16 cellular contexts compared by ENCODE assay signal in genomic region chr10:451856-452255, GRCh38.
A peak's percentile ranks its signal among the peaks of the same experiment; 100 is the strongest.
DNase-seq lines count a peak whose midpoint lies in the region; ATAC-seq and TF ChIP-seq lines count a peak whose summit lies in the region.
"Had no signal": no experiment of that assay in that cellular context is flagged by ENCODE, and none has a peak within 500 bp of the region (broad histone marks: within the 10 kb centered on the region; RNA-seq: fewer than 3 reads in every experiment).

No MANE protein-coding gene starts in this region.

- no peak for DNase-seq in CD8-positive, alpha-beta memory T cell
- DNase-seq in nephron progenitor cell: no peak
- DNase-seq in globus pallidus (ENCODE audit: low spot score): no peak
- no peak for DNase-seq in ascending aorta (ENCODE audit: low spot score in 2 of 2)
- DNase-seq in mesothelial cell of epicardium (ENCODE audit: low spot score in 2 of 2, unreplicated experiment in 2 of 2): no peak
- DNase-seq: activated effector memory CD4-positive, alpha-beta T cell treated with Interleukin-2 at 50 U/mL for 16 hours; dermis blood vessel endothelial cell; left colon; NCI-H2171; NCI-H526; SW 1271 had no signal

- ATAC-seq in activated T-helper 17 cell treated with anti-CD3 and anti-CD28 coated beads, Interleukin-2, amount 50 U/mL, for 72 hours (replicated peaks): no peak
- ATAC-seq: HCT116, left colon had no signal

- H3K4me1 ChIP-seq in BLaER1 (peaks cover 42% of the 10 kb centered on the region), ascending aorta (peaks cover 0 to 12% of the 10 kb centered on the region in 2 donors)
- H3K4me1 ChIP-seq in CD8-positive, alpha-beta memory T cell (ENCODE audit: insufficient read depth, low read length): peaks cover 55% of the 10 kb centered on the region

- CTCF ChIA-PET in CD8-positive, alpha-beta memory T cell (lab: Charles Lee): no interaction called here

- peak overlapping the region; percentile 67 to 96 (median 84) for H3K27ac Mint-ChIP-seq in CD8-positive, alpha-beta memory T cell
- peak overlapping the region; percentile 48 for H3K27ac Mint-ChIP-seq in activated T-helper 17 cell treated with anti-CD3 and anti-CD28 coated beads, Interleukin-2, amount 50 U/mL, for 72 hours
- H3K27ac Mint-ChIP-seq in nephron progenitor cell (peak overlapping the region; percentile 84), mesothelial cell of epicardium (no peak overlapping the region)

- H3K36me3 ChIP-seq in BLaER1 (no peaks in the 10 kb centered on the region), ascending aorta (no peaks in the 10 kb centered on the region)
- no peaks in the 10 kb centered on the region for H3K36me3 ChIP-seq in CD8-positive, alpha-beta memory T cell (ENCODE audit: insufficient read depth, low read length)

- H3K4me3 ChIP-seq in BLaER1 (no peak overlapping the region), ascending aorta (no peak overlapping the region)
- peak overlapping the region; percentile 54 for H3K4me3 ChIP-seq in CD8-positive, alpha-beta memory T cell (ENCODE audit: low read length)

- peaks cover 91% of the 10 kb centered on the region for H4K20me1 ChIP-seq in BLaER1

- POLR2A ChIA-PET in CD8-positive, alpha-beta memory T cell (lab: Charles Lee): no interaction called here

- peak overlapping the region in 6 of 7 donors; percentile 43 to 86 (median 79) for H3K4me3 Mint-ChIP-seq in CD8-positive, alpha-beta memory T cell
- H3K4me3 Mint-ChIP-seq in activated T-helper 17 cell treated with anti-CD3 and anti-CD28 coated beads, Interleukin-2, amount 50 U/mL, for 72 hours: peak overlapping the region; percentile 68
- H3K4me3 Mint-ChIP-seq in nephron progenitor cell (no peak overlapping the region), mesothelial cell of epicardium (no peak overlapping the region)
- H3K4me3 Mint-ChIP-seq: nephron had no signal

- H3K9ac ChIP-seq in BLaER1: no peak overlapping the region

- intact Hi-C loops in ascending aorta (cut with DNase I): no loop called here

- H3K9me3 ChIP-seq in BLaER1 (no peaks in the 10 kb centered on the region), ascending aorta (no peaks in the 10 kb centered on the region)
- H3K9me3 ChIP-seq in CD8-positive, alpha-beta memory T cell (ENCODE audit: low read length): no peaks in the 10 kb centered on the region

- H3K4me2 ChIP-seq in BLaER1: peak overlapping the region; percentile 86

- peaks cover 8% of the 10 kb centered on the region for H3K27me3 ChIP-seq in BLaER1
- H3K27me3 ChIP-seq in CD8-positive, alpha-beta memory T cell (ENCODE audit: insufficient read depth, low read length, poor library complexity, severe bottlenecking): no peaks in the 10 kb centered on the region
- H3K27me3 ChIP-seq in ascending aorta: no peaks in the 10 kb centered on the region

- no peak overlapping the region for H3K27ac ChIP-seq in BLaER1
- H3K27ac ChIP-seq in CD8-positive, alpha-beta memory T cell (ENCODE audit: low read depth, low read length): no peak overlapping the region
- no peak overlapping the region for H3K27ac ChIP-seq in ascending aorta

- H3K27me3 Mint-ChIP-seq in CD8-positive, alpha-beta memory T cell: peaks cover 0 to 2% of the 10 kb centered on the region in 2 donors
- H3K27me3 Mint-ChIP-seq in activated T-helper 17 cell treated with anti-CD3 and anti-CD28 coated beads, Interleukin-2, amount 50 U/mL, for 72 hours: no peaks in the 10 kb centered on the region
- peaks cover 3% of the 10 kb centered on the region for H3K27me3 Mint-ChIP-seq in nephron progenitor cell (ENCODE audit: low read depth, poor library complexity)
- H3K27me3 Mint-ChIP-seq in mesothelial cell of epicardium (ENCODE audit: low read depth): no peaks in the 10 kb centered on the region

- peaks cover 0 to under 1% (median 0%) of the 10 kb centered on the region in 3 donors for H3K36me3 Mint-ChIP-seq in CD8-positive, alpha-beta memory T cell
- H3K36me3 Mint-ChIP-seq in activated T-helper 17 cell treated with anti-CD3 and anti-CD28 coated beads, Interleukin-2, amount 50 U/mL, for 72 hours (ENCODE audit: low read depth): no peaks in the 10 kb centered on the region
- H3K36me3 Mint-ChIP-seq in nephron progenitor cell (ENCODE audit: low read depth) (peaks cover 21% of the 10 kb centered on the region), mesothelial cell of epicardium (peaks cover 4% of the 10 kb centered on the region)
- H3K36me3 Mint-ChIP-seq: IgD-negative memory B cell had no signal

- H3K9me3 Mint-ChIP-seq in CD8-positive, alpha-beta memory T cell: no peaks in the 10 kb centered on the region
- H3K9me3 Mint-ChIP-seq in activated T-helper 17 cell treated with anti-CD3 and anti-CD28 coated beads, Interleukin-2, amount 50 U/mL, for 72 hours: no peaks in the 10 kb centered on the region
- H3K9me3 Mint-ChIP-seq in nephron progenitor cell: peaks cover 12% of the 10 kb centered on the region
- peaks cover under 1% of the 10 kb centered on the region for H3K9me3 Mint-ChIP-seq in mesothelial cell of epicardium
- H3K9me3 Mint-ChIP-seq: IgD-negative memory B cell, nephron had no signal

- peaks cover 42 to 45% (median 44%) of the 10 kb centered on the region in 3 donors for H3K4me1 Mint-ChIP-seq in CD8-positive, alpha-beta memory T cell
- peaks cover 29% of the 10 kb centered on the region for H3K4me1 Mint-ChIP-seq in activated T-helper 17 cell treated with anti-CD3 and anti-CD28 coated beads, Interleukin-2, amount 50 U/mL, for 72 hours
- H3K4me1 Mint-ChIP-seq in nephron progenitor cell: peaks cover 60% of the 10 kb centered on the region
- peaks cover 10% of the 10 kb centered on the region for H3K4me1 Mint-ChIP-seq in mesothelial cell of epicardium

- no peak for TF ChIP-seq CTCF in nephron progenitor cell (IDR thresholded peaks at IDR 0.05)
- no peak for TF ChIP-seq CTCF in ascending aorta (IDR thresholded peaks at IDR 0.05)
- TF ChIP-seq CTCF in mesothelial cell of epicardium (IDR thresholded peaks at IDR 0.05; ENCODE audit: unreplicated experiment): no peak

Comparison
In these comparisons a context has a peak if more than half of its experiments do, and no peak if none do; other contexts are left out.
1. H3K4me3 Mint-ChIP-seq: peak in CD8-positive, alpha-beta memory T cell (6 of 7) and activated T-helper 17 cell treated with anti-CD3 and anti-CD28 coated beads, Interleukin-2, amount 50 U/mL, for 72 hours (single experiment); none in nephron progenitor cell (single experiment) and mesothelial cell of epicardium (single experiment).